10 cellular contexts compared by ENCODE assay signal in genomic region chr11:36540998-36541397, GRCh38. TPM values are rescaled to one million over a fixed set of nuclear protein-coding genes. Genes with fewer than 3 reads are reported as not detected.
DNase-seq lines count a peak whose midpoint lies in the region; ATAC-seq and TF ChIP-seq lines count a peak whose summit lies in the region.
"Had no signal": no experiment of that assay in that cellular context is flagged by ENCODE, and none has a peak within 500 bp of the region (broad histone marks: within the 10 kb centered on the region; RNA-seq: fewer than 3 reads in every experiment).

No MANE protein-coding gene starts in this region.

- CTCF ChIA-PET in Caco-2 (lab: Charles Lee), result interaction anchor here (0.7 to 1.1 kb wide), 4 partner anchors 31 to 41 kb away, joined by 3 to 5 read pairs (median 4); partner anchors contain the start of gene TRAF6

- no peak for TF ChIP-seq EP300 in tibial nerve (IDR thresholded peaks at IDR 0.05)

- TF ChIP-seq CTCF in Caco-2 (IDR thresholded peaks at IDR 0.05; ENCODE audit: insufficient read depth in 1 of 2, low read depth in 1 of 2, low read length in 1 of 2, severe bottlenecking in 1 of 2, unreplicated experiment in 1 of 2) (peak; percentile 13 to 42), tibial nerve (IDR thresholded peaks at IDR 0.05) (no peak)

- no peaks in the 10 kb centered on the region for H3K36me3 ChIP-seq in Caco-2 (ENCODE audit: control insufficient read depth, insufficient read depth, low read length)
- H3K36me3 ChIP-seq in tibial nerve, result no peaks in the 10 kb centered on the region

- BruUV-seq in Caco-2 (replicated peaks; lab: Mats Ljungman, UMichigan), result no TSS peak

- TF ChIP-seq POLR2A in tibial nerve (IDR thresholded peaks at IDR 0.05), result no peak

- DNase-seq in Caco-2, result peak in 1 of 2 experiments; percentile 32
- DNase-seq in NCI-H2107 (lab: John Stamatoyannopoulos, UW), result peak; percentile 52
- peak; percentile 53 for DNase-seq in amniotic epithelial cell (ENCODE audit: low read depth)
- peak; percentile 49 for DNase-seq in left kidney (ENCODE audit: low read depth, low spot score)
- DNase-seq in tibial nerve (ENCODE audit: low spot score in 2 of 2), result no peak
- DNase-seq in cerebellum (ENCODE audit: low spot score), result no peak

- H3K9me3 ChIP-seq in Caco-2 (no peaks in the 10 kb centered on the region), tibial nerve (no peaks in the 10 kb centered on the region)

- H3K4me3 Mint-ChIP-seq in Caco-2 (ENCODE audit: unreplicated experiment), result no peak overlapping the region

- H3K27ac ChIP-seq in tibial nerve, result no peak overlapping the region
- H3K27ac ChIP-seq: skin epidermis, VCaP had no signal

- ATAC-seq in GM18873 (IDR thresholded peaks at IDR 0.05; ENCODE audit: low FRiP score, unreplicated experiment) (peak; percentile 98), HG02981 (IDR thresholded peaks at IDR 0.05; ENCODE audit: unreplicated experiment) (peak; percentile 96)

- intact Hi-C loops in Caco-2 (cut with micrococcal nuclease; ENCODE audit: unreplicated experiment), result no loop called here

- no peaks in the 10 kb centered on the region for H3K9me3 Mint-ChIP-seq in Caco-2 (ENCODE audit: unreplicated experiment)

- H3K4me1 ChIP-seq in Caco-2 (no peaks in the 10 kb centered on the region), tibial nerve (no peaks in the 10 kb centered on the region)

- peaks cover 18% of the 10 kb centered on the region for H3K27me3 Mint-ChIP-seq in Caco-2 (ENCODE audit: insufficient read depth, unreplicated experiment)

- no peaks in the 10 kb centered on the region for H3K36me3 Mint-ChIP-seq in Caco-2 (ENCODE audit: insufficient read depth, unreplicated experiment)

- H3K4me1 Mint-ChIP-seq in Caco-2 (ENCODE audit: low read depth, unreplicated experiment), result no peaks in the 10 kb centered on the region

- POLR2A ChIA-PET in Caco-2 (lab: Charles Lee), result no interaction called here

- H3K27ac Mint-ChIP-seq in Caco-2 (ENCODE audit: unreplicated experiment), result no peak overlapping the region

- H3K4me3 ChIP-seq in Caco-2 (ENCODE audit: low read depth, low read length) (no peak overlapping the region), tibial nerve (no peak overlapping the region)
- H3K4me3 ChIP-seq: skin epidermis had no signal

- WGBS in tibial nerve, 2 donors, result 27 to 33% methylated on average over 6 of the region's 6 CpGs

- H3K27me3 ChIP-seq in Caco-2 (replicated peaks; ENCODE audit: control insufficient read depth, insufficient read depth, low read length) (peaks cover 2% of the 10 kb centered on the region; the same call in 1 of the 2 replicates), tibial nerve (no peaks in the 10 kb centered on the region)

RNA-seq across cellular contexts. Expression of gene RAG1, which starts 26.8 kb away (rescaled TPM):
- 0.14 and 0.23 TPM in 2 replicates for total RNA-seq in Caco-2 (2022)
- total RNA-seq in tibial nerve, result under 1 TPM; 0.22 to 0.60 (median 0.41) TPM
- 0.36 TPM for total RNA-seq in cerebellum

RNA-seq across cellular contexts. Expression of gene TRAF6, which starts 30.9 kb away (rescaled TPM):
- total RNA-seq in Caco-2 (2022) (10.9 and 12.7 TPM in 2 replicates), tibial nerve (10 to 100 TPM in 3 of 4 donors, 1 to 10 TPM in 1; 9.9 to 17.7 (median 13.8) TPM), cerebellum (17.0 TPM)

RNA-seq across cellular contexts. Expression of gene IFTAP, which starts 53.3 kb away (rescaled TPM):
- total RNA-seq in Caco-2 (2022) (8.9 and 10.4 TPM in 2 replicates), tibial nerve (10 to 100 TPM; 17.2 to 40.2 (median 20.7) TPM), cerebellum (51.4 TPM)

RNA-seq across cellular contexts. Expression of gene RAG2, which starts 57.0 kb away (rescaled TPM):
- total RNA-seq in Caco-2 (2022) (not detected in 2 replicates), tibial nerve (not detected), cerebellum (not detected)

Comparison
In these comparisons a context has a peak if more than half of its experiments do, and no peak if none do; other contexts are left out.
1. DNase-seq: peak in NCI-H2107 (single experiment), amniotic epithelial cell (single experiment) and left kidney (single experiment); none in tibial nerve (0 of 2) and cerebellum (single experiment).
2. CTCF ChIP-seq: peak in Caco-2 (2 of 2); none in tibial nerve (0 of 5).